ENCODE assay signal across 8 cellular contexts in genomic region chr12:85057370-85057963, GRCh38. TPM values are rescaled to one million over a fixed set of nuclear protein-coding genes. Genes with fewer than 3 reads are reported as not detected.
DNase-seq lines count a peak whose midpoint lies in the region; ATAC-seq lines count a peak whose summit lies in the region.

No MANE protein-coding gene starts in this region.

- intact Hi-C loops in left colon (cut with DNase I, micrococcal nuclease): loop anchor here in 1 of 2 donors (10.0 kb wide), 1 partner anchor 183 kb away; no protein-coding TSS in a partner anchor

- ATAC-seq in GM18511 (IDR thresholded peaks at IDR 0.05; ENCODE audit: unreplicated experiment): peak; percentile 87
- ATAC-seq in HG02938 (IDR thresholded peaks at IDR 0.05; ENCODE audit: unreplicated experiment): peak; percentile 91
- peak; percentile 46 for ATAC-seq in left colon

- DNase-seq in CMK (ENCODE audit: low read depth) (peak; percentile 7), NCI-H2171 (lab: John Stamatoyannopoulos, UW) (peak; percentile 9), astrocyte of the hippocampus (ENCODE audit: low read depth, low spot score) (peak; percentile 64), left colon (peak in 1 of 2 donors; percentile 11), GOT3 (lab: John Stamatoyannopoulos, UW) (no peak), NCI-H446 treated with DMSO at 0.1 percent for 48 hours (lab: John Stamatoyannopoulos, UW) (no peak)

RNA-seq across cellular contexts. Expression of gene LRRIQ1, which starts 21.3 kb away (rescaled TPM):
- total RNA-seq in left colon: not detected

RNA-seq across cellular contexts. Expression of gene TSPAN19, which starts 21.4 kb away (rescaled TPM):
- not detected for total RNA-seq in left colon

Comparison
In these comparisons a context has a peak if more than half of its experiments do, and no peak if none do; other contexts are left out.
1. DNase-seq: peak in CMK (single experiment), NCI-H2171 (single experiment) and astrocyte of the hippocampus (single experiment); none in GOT3 (single experiment) and NCI-H446 treated with DMSO at 0.1 percent for 48 hours (single experiment).
2. Peak in every context shown above with its lines, with median percentiles within 50 percentile points of each other: ATAC-seq.